Comparison of ENCODE assay signal across 9 cellular contexts in the genomic region with DNA sequence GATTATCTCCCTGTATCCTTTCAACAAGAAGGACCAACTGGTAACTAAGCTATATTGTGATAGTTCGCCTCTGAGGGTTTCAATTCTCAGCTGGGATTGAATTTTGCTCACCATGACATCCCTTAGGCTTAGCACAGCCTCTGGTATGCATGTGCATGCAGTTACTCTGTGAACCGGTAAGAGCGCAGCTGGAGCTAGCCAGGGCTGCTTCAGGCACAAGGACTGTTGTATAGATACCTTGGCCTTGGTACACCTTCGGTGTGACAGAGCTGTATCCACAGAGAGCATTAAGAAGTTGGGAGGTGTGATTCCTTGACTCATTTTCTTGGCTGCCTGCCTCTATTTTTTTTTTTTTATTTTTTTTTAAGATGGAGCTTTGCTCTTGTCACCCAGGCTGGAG. TPM values are rescaled to one million over a fixed set of nuclear protein-coding genes. Genes with fewer than 3 reads are reported as not detected.
DNase-seq lines count a peak whose midpoint lies in the region; TF ChIP-seq lines count a peak whose summit lies in the region.
"Had no signal": no experiment of that assay in that cellular context is flagged by ENCODE, and none has a peak within 500 bp of the region (broad histone marks: within the 10 kb centered on the region; RNA-seq: fewer than 3 reads in every experiment).

No MANE protein-coding gene starts in this region.

- no peak overlapping the region for H3K4ac ChIP-seq in H9 (ENCODE audit: low read depth, low read length)

- H4K5ac ChIP-seq in H9 (ENCODE audit: insufficient read length, low read depth, low read length), result no peak overlapping the region

- no peaks in the 10 kb centered on the region for H4K20me1 ChIP-seq in H9 (ENCODE audit: control insufficient read depth, insufficient read depth, insufficient read length)

- H2AK5ac ChIP-seq in H9 (ENCODE audit: insufficient read length, low read length), result no peak overlapping the region

- H3T11ph ChIP-seq in H9 (ENCODE audit: low read length), result no peak overlapping the region

- H3K14ac ChIP-seq in H9 (ENCODE audit: insufficient read depth, low read length), result no peak overlapping the region

- H3K79me1 ChIP-seq in H9 (ENCODE audit: insufficient read depth, low read depth, low read length, poor library complexity, severe bottlenecking), result no peaks in the 10 kb centered on the region

- H3K4me1 ChIP-seq in H9 (ENCODE audit: insufficient read depth, low read length), result peaks cover 10% of the 10 kb centered on the region; the same call in 1 of the 2 replicates
- H3K4me1 ChIP-seq in adipocyte (ENCODE audit: control insufficient read depth, insufficient read depth, low read length), result peaks cover 48% of the 10 kb centered on the region

- no peak overlapping the region for H4K8ac ChIP-seq in H9 (replicated peaks; ENCODE audit: insufficient read length, low read depth, low read length)

- H3K4me3 Mint-ChIP-seq in H9, result peak overlapping the region; percentile 90 to 92; a peak in 4 of 5 replicates

- no peaks in the 10 kb centered on the region for H3K36me3 ChIP-seq in adipocyte (ENCODE audit: control insufficient read depth, insufficient read depth, low read length, severe bottlenecking)

- H4K91ac ChIP-seq in H9 (ENCODE audit: insufficient read length, low read depth, low read length), result no peak overlapping the region

- peaks cover 46 to 53% of the 10 kb centered on the region in 2 experiments for H3K4me1 Mint-ChIP-seq in H9

- H2BK20ac ChIP-seq in H9 (ENCODE audit: low read depth, low read length, poor library complexity, severe bottlenecking), result no peak overlapping the region

- H2BK15ac ChIP-seq in H9 (ENCODE audit: low read depth, low read length), result no peak overlapping the region

- POLR2A ChIA-PET in AG04450 (lab: Yijun Ruan, JAX), result interaction anchor here (0.6 to 1.1 kb wide), 5 partner anchors 12 to 76 kb away, joined by 3 to 4 read pairs (median 3); no protein-coding TSS in a partner anchor

- H3K27me3 Mint-ChIP-seq in H9 (ENCODE audit: low read depth), result no peaks in the 10 kb centered on the region

- H3K56ac ChIP-seq in H9 (ENCODE audit: insufficient read length, low read depth, low read length), result no peak overlapping the region

- H3K9me3 ChIP-seq in AG04450 (ENCODE audit: control insufficient read depth, insufficient read depth, low read length) (peaks cover 4% of the 10 kb centered on the region; the same call in 1 of the 2 replicates), H9 (ENCODE audit: control insufficient read depth, low read depth, low read length) (no peaks in the 10 kb centered on the region), adipocyte (ENCODE audit: control insufficient read depth, low read length) (no peaks in the 10 kb centered on the region)

- no peak overlapping the region for H2BK5ac ChIP-seq in H9 (ENCODE audit: insufficient read length, low read length)

- TF ChIP-seq CTCF in AG04450 (IDR thresholded peaks at IDR 0.05; ENCODE audit: low read depth, low read length) (no peak), H9 (conservative IDR thresholded peaks at IDR 0.05) (0 out of 3 replicates have a peak, but pooled peaks have one; percentile 8)

- CTCF ChIA-PET in AG04450 (lab: Charles Lee), result interaction anchor here (1.0 to 1.6 kb wide), 4 partner anchors 28 to 323 kb away, joined by 3 to 10 read pairs (median 6); no protein-coding TSS in a partner anchor

- H3K4me3 ChIP-seq in AG04450 (ENCODE audit: low read depth, low read length) (peak overlapping the region; percentile 29), adipocyte (ENCODE audit: low read length) (peak overlapping the region; percentile 36)

- no peak overlapping the region for H2BK120ac ChIP-seq in H9 (ENCODE audit: low read depth, low read length, poor library complexity, severe bottlenecking)

- H3K27ac Mint-ChIP-seq in H9, result no peak overlapping the region

- H3K27me3 ChIP-seq in AG04450 (ENCODE audit: control insufficient read depth, insufficient read depth, low read length) (no peaks in the 10 kb centered on the region), H9 (ENCODE audit: insufficient read depth, low read length) (no peaks in the 10 kb centered on the region), adipocyte (replicated peaks; ENCODE audit: control insufficient read depth, insufficient read depth, low read length) (no peaks in the 10 kb centered on the region)

- no peak overlapping the region for H3K18ac ChIP-seq in H9 (ENCODE audit: insufficient read length, low read depth, low read length)

- peak overlapping the region; percentile 34 for H3K27ac ChIP-seq in AG04450 (ENCODE audit: low read depth, low read length)
- no peak overlapping the region for H3K27ac ChIP-seq in H9 (ENCODE audit: insufficient read length, low read depth, low read length)

- DNase-seq in AG04450 (ENCODE audit: low read depth, low spot score) (no peak), H9 (no peak), adipocyte (ENCODE audit: low read depth) (peak; percentile 47), kidney tubule cell (ENCODE audit: low spot score) (peak; percentile 78), NOMO-1 treated with dmso at 0.1 percent for 144 hours (lab: John Stamatoyannopoulos, UW; ENCODE audit: unreplicated experiment) (no peak), NCI-H2029 treated with DMSO at 0.1 percent for 48 hours (lab: John Stamatoyannopoulos, UW) (no peak), NCI-H774 (lab: John Stamatoyannopoulos, UW) (no peak), GM19238 (ENCODE audit: insufficient read length, low spot score) (no peak)
- DNase-seq: stimulated activated CD4-positive, alpha-beta T cell treated with anti-CD3 and anti-CD28 coated beads, Interleukin-4, amount 100 ng/mL, for 1 hour had no signal

- peaks cover 5 to 16% (median 8%) of the 10 kb centered on the region in 3 experiments for H3K36me3 Mint-ChIP-seq in H9 (ENCODE audit: insufficient read depth in 1 of 3, low read depth in 3 of 3)

- H2AFZ ChIP-seq in H9 (ENCODE audit: low read length), result no peak overlapping the region

- H3K9ac ChIP-seq in H9 (ENCODE audit: extremely low read depth, insufficient read length, low read length) (no peak overlapping the region), adipocyte (ENCODE audit: low read length) (peak overlapping the region; percentile 99)

- H3K23ac ChIP-seq in H9 (ENCODE audit: insufficient read length, low read depth, low read length), result no peak overlapping the region

- no CpG with 5 or more reads among the region's 4 CpGs for WGBS in H9 (ENCODE audit: extremely low coverage, insufficient read length, low lambda C conversion rate)

- H3K23me2 ChIP-seq in H9 (ENCODE audit: insufficient read length, low read depth, low read length, poor library complexity, severe bottlenecking), result peaks cover 14% of the 10 kb centered on the region

- H2BK12ac ChIP-seq in H9 (ENCODE audit: insufficient read length, low read depth, low read length), result no peak overlapping the region

- peaks cover 0 to 2% of the 10 kb centered on the region in 2 experiments; a peak in 1 of 5 replicates for H3K9me3 Mint-ChIP-seq in H9

- H3K79me2 ChIP-seq in H9 (ENCODE audit: insufficient read depth, low read length), result peaks cover 15% of the 10 kb centered on the region; the same call in 1 of the 2 replicates

- peak overlapping the region; percentile 7 for H3K4me2 ChIP-seq in H9 (ENCODE audit: insufficient read depth, insufficient read length, low read length)

RNA-seq across cellular contexts. Expression of a gene that starts 2.3 kb away (rescaled TPM):
- polyA plus RNA-seq in AG04450 (2011; rRNA removed), result 151 and 190 TPM in 2 replicates
- polyA minus RNA-seq in AG04450 (2011; rRNA and poly(A)+ RNA removed), result 368 and 417 TPM in 2 replicates
- total RNA-seq in H9 (2021), result 190 and 198 TPM in 2 replicates

RNA-seq across cellular contexts. Expression of a gene that starts 2.3 kb away (rescaled TPM):
- polyA plus RNA-seq in AG04450 (2011; rRNA removed), result 22.3 and 22.8 TPM in 2 replicates
- 14.4 and 16.2 TPM in 2 replicates for polyA minus RNA-seq in AG04450 (2011; rRNA and poly(A)+ RNA removed)
- total RNA-seq in H9 (2021), result 48.7 and 48.9 TPM in 2 replicates

RNA-seq across cellular contexts. Expression of a gene that starts 3.1 kb away (rescaled TPM):
- polyA plus RNA-seq in AG04450 (2011; rRNA removed), result 17.9 and 21.7 TPM in 2 replicates
- 21.1 and 27.6 TPM in 2 replicates for polyA minus RNA-seq in AG04450 (2011; rRNA and poly(A)+ RNA removed)
- 60.9 and 65.9 TPM in 2 replicates for total RNA-seq in H9 (2021)

RNA-seq across cellular contexts. Expression of a gene that starts 28.4 kb away (rescaled TPM):
- polyA plus RNA-seq in AG04450 (2011; rRNA removed), result 18.7 and 31.6 TPM in 2 replicates
- 68.6 and 108 TPM in 2 replicates for polyA minus RNA-seq in AG04450 (2011; rRNA and poly(A)+ RNA removed)
- 99.5 and 106 TPM in 2 replicates for total RNA-seq in H9 (2021)

RNA-seq across cellular contexts. Expression of a gene that starts 37.8 kb away (rescaled TPM):
- polyA plus RNA-seq in AG04450 (2011; rRNA removed), result 0.92 and 1.1 TPM in 2 replicates
- polyA minus RNA-seq in AG04450 (2011; rRNA and poly(A)+ RNA removed), result 0.28 and 0.91 TPM in 2 replicates
- total RNA-seq in H9 (2021), result 1.1 and 1.3 TPM in 2 replicates

Comparison
In these comparisons a context has a peak if more than half of its experiments do, and no peak if none do; other contexts are left out.
1. DNase-seq: peak in adipocyte (single experiment) and kidney tubule cell (single experiment); none in AG04450 (single experiment), H9 (single experiment), NOMO-1 treated with dmso at 0.1 percent for 144 hours (single experiment), NCI-H2029 treated with DMSO at 0.1 percent for 48 hours (single experiment), NCI-H774 (single experiment) and GM19238 (single experiment).